ENCODE assay signal across 11 cellular contexts in the genomic region with DNA sequence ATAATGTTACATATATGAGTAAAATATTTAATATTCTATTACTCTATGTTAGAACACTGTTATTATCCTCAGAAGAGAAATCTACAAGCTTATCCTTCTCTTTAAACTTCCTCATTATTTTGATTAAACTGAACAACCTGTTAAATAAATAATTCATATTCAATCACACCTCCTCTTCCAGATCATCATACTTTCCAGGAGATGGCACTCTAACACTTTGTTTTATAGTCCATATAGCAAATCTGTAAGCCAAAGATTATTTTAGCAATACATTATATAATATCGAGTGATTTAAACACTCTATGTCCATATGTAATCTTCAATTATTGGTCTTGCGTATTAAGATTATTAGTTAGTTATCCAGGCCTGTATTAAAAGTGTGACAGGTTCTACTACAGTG.
A peak's percentile ranks its signal among the peaks of the same experiment; 100 is the strongest.
DNase-seq lines count a peak whose midpoint lies in the region; ATAC-seq and TF ChIP-seq lines count a peak whose summit lies in the region.
"Had no signal": no experiment of that assay in that cellular context is flagged by ENCODE, and none has a peak within 500 bp of the region (broad histone marks: within the 10 kb centered on the region; RNA-seq: fewer than 3 reads in every experiment).

No MANE protein-coding gene starts in this region.

- H3K27me3 ChIP-seq in thyroid gland: no peaks in the 10 kb centered on the region
- H3K27me3 ChIP-seq: esophagus muscularis mucosa had no signal

- no peaks in the 10 kb centered on the region for H3K9me3 ChIP-seq in thyroid gland
- H3K9me3 ChIP-seq: esophagus muscularis mucosa had no signal

- intact Hi-C loops in thyroid gland (cut with DNase I): no loop called here

- no peaks in the 10 kb centered on the region for H3K36me3 ChIP-seq in thyroid gland
- H3K36me3 ChIP-seq: esophagus muscularis mucosa had no signal

- ATAC-seq in GM21576 (IDR thresholded peaks at IDR 0.05; ENCODE audit: unreplicated experiment): no peak

- WGBS in thyroid gland, 2 donors: 79 to 85% methylated on average over 2 of the region's 2 CpGs

- no peak overlapping the region for H3K27ac ChIP-seq in thyroid gland
- H3K27ac ChIP-seq: esophagus muscularis mucosa, HL-60 had no signal

- H3K4me1 ChIP-seq in thyroid gland: no peaks in the 10 kb centered on the region
- H3K4me1 ChIP-seq: esophagus muscularis mucosa had no signal

- TF ChIP-seq CTCF in thyroid gland (IDR thresholded peaks at IDR 0.05): peak in 3 of 6 experiments; percentile 42 to 53 (median 51)

- DNase-seq in NCI-H2196 (lab: John Stamatoyannopoulos, UW; ENCODE audit: unreplicated experiment): peak; percentile 6
- no peak for DNase-seq in NCI-H2196 treated with DMSO at 0.1 percent for 48 hours (lab: John Stamatoyannopoulos, UW; ENCODE audit: unreplicated experiment)
- DNase-seq in NCI-H69 (lab: John Stamatoyannopoulos, UW): peak; percentile 78
- DNase-seq in dermis blood vessel endothelial cell: peak; percentile 0
- peak; percentile 6 for DNase-seq in smooth muscle cell of the brain vasculature (ENCODE audit: low read depth, low spot score)
- DNase-seq in HuH-7.5 (ENCODE audit: low spot score): no peak
- DNase-seq in thyroid gland: no peak
- DNase-seq: activated CD4-positive, alpha-beta T cell treated with anti-CD3 and anti-CD28 coated beads, Interleukin-2, amount 50 U/mL, for 48 hours had no signal

- TF ChIP-seq POLR2A in thyroid gland (IDR thresholded peaks at IDR 0.05): no peak

- no peak overlapping the region for H3K4me3 ChIP-seq in thyroid gland (replicated peaks in 1 of 3)
- H3K4me3 ChIP-seq: esophagus muscularis mucosa had no signal

Comparison
In these comparisons a context has a peak if more than half of its experiments do, and no peak if none do; other contexts are left out.
1. DNase-seq: peak in NCI-H2196 (single experiment), NCI-H69 (single experiment), dermis blood vessel endothelial cell (single experiment) and smooth muscle cell of the brain vasculature (single experiment); none in NCI-H2196 treated with DMSO at 0.1 percent for 48 hours (single experiment), HuH-7.5 (single experiment) and thyroid gland (0 of 2).